ENCODE assay signal across 1 cellular context in the genomic region with DNA sequence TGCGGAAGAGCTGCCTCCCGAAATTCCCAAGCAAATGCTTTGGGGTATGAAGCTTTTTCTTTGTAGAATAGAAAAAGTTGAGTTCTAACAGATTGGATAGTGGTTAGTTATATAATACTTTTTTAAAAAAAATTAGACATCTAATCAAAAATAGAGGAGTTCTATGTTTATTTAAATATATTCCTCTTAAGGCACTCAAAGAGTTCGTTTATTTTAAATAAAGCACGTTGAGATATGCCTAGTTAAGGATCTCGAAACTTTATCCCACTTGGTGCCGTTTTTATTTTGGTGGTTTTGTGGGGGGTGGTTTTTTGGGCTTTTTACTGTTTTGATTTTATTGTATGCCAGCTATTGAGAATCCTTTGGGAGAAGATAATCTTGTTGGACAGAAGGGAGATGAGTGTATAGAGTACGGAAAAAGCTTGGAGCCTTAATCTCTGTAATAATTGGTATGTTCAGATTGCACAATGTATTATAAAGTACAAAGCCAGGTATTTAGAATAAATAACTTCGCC.
A peak's percentile ranks its signal among the peaks of the same experiment; 100 is the strongest.
TF ChIP-seq lines count a peak whose summit lies in the region.

No MANE protein-coding gene starts in this region.

TF ChIP-seq in IMR-90, 13 proteins besides CTCF, POLR2A, EP300 and RAD21:
- no peak for TF ChIP-seq SMC3 (IDR thresholded peaks at IDR 0.05; ENCODE audit: low read depth, low read length)
- peak; percentile 70 for TF ChIP-seq CEBPB (IDR thresholded peaks at IDR 0.05; ENCODE audit: low read depth, low read length)
